In genomic region chr6:36319436-36319762, GRCh38 we compare ENCODE assay signal across 1 cellular context.
TF ChIP-seq lines count a peak whose summit lies in the region.

No MANE protein-coding gene starts in this region.

TF ChIP-seq in K562, 482 proteins besides CTCF, POLR2A, EP300 and RAD21 (continued from another document):
- TF ChIP-seq TFAP4 (CRISPR knock-in tag; IDR thresholded peaks at IDR 0.05; ENCODE audit: borderline replicate concordance) (0 out of 2 replicates have a peak, but pooled peaks have one; percentile 0), NRF1 (conservative IDR thresholded peaks at IDR 0.05 in 1 of 2, IDR thresholded peaks at IDR 0.05 in 1 of 2) (peak; percentile 69 to 75), DIDO1 (tag; IDR thresholded peaks at IDR 0.05; ENCODE audit: low read depth) (no peak)
